In genomic region chr19:33819496-33819874, GRCh38 we compare ENCODE assay signal across 8 cellular contexts. TPM values are rescaled to one million over a fixed set of nuclear protein-coding genes. Genes with fewer than 3 reads are reported as not detected.
A peak's percentile ranks its signal among the peaks of the same experiment; 100 is the strongest.
DNase-seq lines count a peak whose midpoint lies in the region; ATAC-seq, FAIRE-seq and TF ChIP-seq lines count a peak whose summit lies in the region.

No MANE protein-coding gene starts in this region.

- POLR2A ChIA-PET in activated B cell treated with CpG ODN at 0.5 μM for 24 hours (lab: Charles Lee), result interaction anchor here (1.0 kb wide), 1 partner anchor 22 kb away, joined by 3 read pairs; no protein-coding TSS in a partner anchor

- FAIRE-seq in urothelium cell line (lab: Jason Lieb, UNC), result no peak

- H3K4me3 ChIP-seq in left ventricle myocardium inferior (peak overlapping the region; percentile 65), gastrocnemius medialis (peak overlapping the region; percentile 28 to 52 (median 48)), aorta (ENCODE audit: low read length in 2 of 2) (no peak overlapping the region)

- TF ChIP-seq CTCF in GM20000 (IDR thresholded peaks at IDR 0.05; ENCODE audit: extremely low read depth, missing control alignments) (no peak), activated B cell treated with CpG ODN at 0.5 μM for 24 hours (IDR thresholded peaks at IDR 0.05) (no peak), left ventricle myocardium inferior (IDR thresholded peaks at IDR 0.05; ENCODE audit: borderline replicate concordance) (no peak), gastrocnemius medialis (IDR thresholded peaks at IDR 0.05 in 4 of 5, conservative IDR thresholded peaks at IDR 0.05 in 1 of 5) (no peak)

- H3K27ac ChIP-seq in left ventricle myocardium inferior (replicated peaks) (peak overlapping the region; percentile 90), gastrocnemius medialis (peak overlapping the region; percentile 62 to 70 (median 64)), aorta (ENCODE audit: low read depth in 1 of 2, low read length in 2 of 2) (no peak overlapping the region)

- in situ Hi-C loops in gastrocnemius medialis (cut with MboI; ENCODE audit: low sequenced_read_pairs in 4 of 4), result no loop called here

- WGBS in aorta, 2 donors, result 51 to 54% methylated on average over 10 of the region's 10 CpGs

- TF ChIP-seq POLR2A in gastrocnemius medialis (IDR thresholded peaks at IDR 0.05), result no peak

- H3K27ac Mint-ChIP-seq in activated B cell treated with CpG ODN at 0.5 μM for 24 hours, result no peak overlapping the region

- peaks cover 53% of the 10 kb centered on the region for H3K4me1 ChIP-seq in left ventricle myocardium inferior
- peaks cover 0 to 4% of the 10 kb centered on the region in 2 donors for H3K4me1 ChIP-seq in gastrocnemius medialis
- H3K4me1 ChIP-seq in aorta (ENCODE audit: control insufficient read depth in 1 of 2, insufficient read depth in 2 of 2, low read length in 2 of 2), result no peaks in the 10 kb centered on the region

- intact Hi-C loops in activated B cell treated with CpG ODN at 0.5 μM for 24 hours (cut with micrococcal nuclease) (no loop called here), left ventricle myocardium inferior (cut with micrococcal nuclease) (no loop called here), gastrocnemius medialis (cut with DNase I; ENCODE audit: low total_unique reads) (no loop called here), aorta (cut with DNase I) (loop anchor here in 1 of 2 donors (10.0 kb wide), 1 partner anchor 685 kb away; no protein-coding TSS in a partner anchor)

- ATAC-seq in activated B cell treated with CpG ODN at 0.5 μM for 24 hours (ENCODE audit: low read depth), result peak; percentile 11
- ATAC-seq in gastrocnemius medialis, result no peak
- no peak for ATAC-seq in HG03175 (IDR thresholded peaks at IDR 0.05; ENCODE audit: unreplicated experiment)
- no peak for ATAC-seq in aorta (ENCODE audit: low FRiP score)

- no peaks in the 10 kb centered on the region for H3K36me3 Mint-ChIP-seq in activated B cell treated with CpG ODN at 0.5 μM for 24 hours (ENCODE audit: low read depth)

- CTCF ChIA-PET in activated B cell treated with CpG ODN at 0.5 μM for 24 hours (lab: Charles Lee), result interaction anchor here (1.1 to 1.9 kb wide), 2 partner anchors 24 to 42 kb away, joined by 4 to 8 read pairs; no protein-coding TSS in a partner anchor

- peak overlapping the region; percentile 72 for H3K4me3 Mint-ChIP-seq in activated B cell treated with CpG ODN at 0.5 μM for 24 hours

- peaks cover 36% of the 10 kb centered on the region for H3K4me1 Mint-ChIP-seq in activated B cell treated with CpG ODN at 0.5 μM for 24 hours

- no peaks in the 10 kb centered on the region for H3K27me3 Mint-ChIP-seq in activated B cell treated with CpG ODN at 0.5 μM for 24 hours

- H3K27me3 ChIP-seq in left ventricle myocardium inferior (ENCODE audit: low read depth) (peaks cover 16% of the 10 kb centered on the region), gastrocnemius medialis (peaks cover 0 to 6% (median 3%) of the 10 kb centered on the region in 3 donors), aorta (ENCODE audit: control insufficient read depth in 1 of 2, insufficient read depth in 2 of 2, low read length in 1 of 2) (no peaks in the 10 kb centered on the region)

- H3K36me3 ChIP-seq in left ventricle myocardium inferior (no peaks in the 10 kb centered on the region), gastrocnemius medialis (no peaks in the 10 kb centered on the region), aorta (ENCODE audit: control insufficient read depth in 1 of 2, insufficient read depth in 2 of 2, low read length in 1 of 2) (no peaks in the 10 kb centered on the region)

- H3K9me3 ChIP-seq in left ventricle myocardium inferior (replicated peaks) (peaks cover 9% of the 10 kb centered on the region), gastrocnemius medialis (no peaks in the 10 kb centered on the region), aorta (ENCODE audit: control insufficient read depth, low read length) (peaks cover 2% of the 10 kb centered on the region)

- DNase-seq in GM20000 (ENCODE audit: low spot score) (peak; percentile 22), activated B cell treated with CpG ODN at 0.5 μM for 24 hours (no peak), left ventricle myocardium inferior (no peak), gastrocnemius medialis (no peak), SK-N-DZ (ENCODE audit: low spot score) (no peak), aorta (no peak), urothelium cell line (ENCODE audit: low spot score) (no peak)

- H3K9me3 Mint-ChIP-seq in activated B cell treated with CpG ODN at 0.5 μM for 24 hours, result no peaks in the 10 kb centered on the region

RNA-seq across cellular contexts. Expression of gene KCTD15, which starts 22.8 kb away (rescaled TPM):
- total RNA-seq in activated B cell treated with CpG ODN at 0.5 μM for 24 hours (2.7 TPM in 2 replicates), left ventricle myocardium inferior (9.9 TPM), gastrocnemius medialis (10 to 100 TPM in 1 of 4 donors, 1 to 10 TPM in 3; 1.9 to 14.8 (median 5.8) TPM), aorta (10 to 100 TPM; 39.3 to 45.6 TPM)
- polyA plus RNA-seq in SK-N-DZ (2014; cell fraction: cytosol; rRNA removed), result 37.0 and 40.7 TPM in 2 replicates
- 78.0 and 79.8 TPM in 2 replicates for polyA plus RNA-seq in SK-N-DZ (2014; cell fraction: nucleus; rRNA removed)
- polyA plus RNA-seq in aorta, result 10 to 100 TPM; 12.0 to 63.3 TPM

Comparison
In these comparisons a context has a peak if more than half of its experiments do, and no peak if none do; other contexts are left out.
1. H3K27ac ChIP-seq: peak in left ventricle myocardium inferior (single experiment) and gastrocnemius medialis (4 of 4); none in aorta (0 of 2).
2. H3K4me3 ChIP-seq: peak in left ventricle myocardium inferior (single experiment) and gastrocnemius medialis (4 of 4); none in aorta (0 of 2).